18 cellular contexts compared by ENCODE assay signal in the genomic region with DNA sequence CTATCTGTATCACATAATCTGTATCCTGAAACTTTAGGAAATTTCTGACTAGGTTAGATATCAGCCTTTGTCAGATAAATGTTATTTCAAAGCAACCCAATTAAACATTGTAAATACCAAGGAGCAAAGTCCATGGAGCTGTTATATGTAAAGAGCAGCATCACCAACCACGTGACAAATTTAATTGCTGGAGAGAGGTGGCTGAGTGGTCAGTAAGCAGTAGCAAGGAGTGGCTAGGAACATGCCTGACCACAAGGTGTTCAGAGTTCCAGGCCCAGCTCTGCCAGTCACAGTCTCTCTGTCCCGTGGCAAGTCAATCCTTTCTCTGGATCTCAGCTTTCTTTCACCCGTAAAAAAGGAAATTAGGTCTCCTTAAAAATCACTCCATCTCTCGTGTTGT.
DNase-seq lines count a peak whose midpoint lies in the region; ATAC-seq, FAIRE-seq and TF ChIP-seq lines count a peak whose summit lies in the region.
"Had no signal": no experiment of that assay in that cellular context is flagged by ENCODE, and none has a peak within 500 bp of the region (broad histone marks: within the 10 kb centered on the region; RNA-seq: fewer than 3 reads in every experiment).

No MANE protein-coding gene starts in this region.

- H3K27me3 ChIP-seq in Peyer's patch (no peaks in the 10 kb centered on the region), stomach (no peaks in the 10 kb centered on the region), lower lobe of right lung (ENCODE audit: low read depth) (no peaks in the 10 kb centered on the region), A673 (replicated peaks; ENCODE audit: insufficient read depth, low read depth, low read length, poor library complexity) (no peaks in the 10 kb centered on the region)

- BruUV-seq in A673 (replicated peaks; lab: Mats Ljungman, UMichigan) = no TSS peak

- no peaks in the 10 kb centered on the region for H3K9me3 ChIP-seq in Peyer's patch
- no peaks in the 10 kb centered on the region for H3K9me3 ChIP-seq in stomach
- no peaks in the 10 kb centered on the region for H3K9me3 ChIP-seq in lower lobe of right lung
- H3K9me3 ChIP-seq in A673 (ENCODE audit: low read depth, low read length, poor library complexity, severe bottlenecking) = peaks cover 4% of the 10 kb centered on the region

- POLR2A ChIA-PET in A673 (lab: Charles Lee; ENCODE audit: low non-redundant PET) = interaction anchor here (0.6 kb wide), 1 partner anchor 50 kb away, joined by 24 read pairs; no protein-coding TSS in a partner anchor

- H3K36me3 ChIP-seq in Peyer's patch = no peaks in the 10 kb centered on the region
- H3K36me3 ChIP-seq in stomach = peaks cover 0 to 7% (median 5%) of the 10 kb centered on the region in 4 donors
- H3K36me3 ChIP-seq in lower lobe of right lung = peaks cover 6% of the 10 kb centered on the region
- H3K36me3 ChIP-seq in A673 (ENCODE audit: insufficient read depth, low read length, poor library complexity, severe bottlenecking) = peaks cover 2% of the 10 kb centered on the region

- TF ChIP-seq POLR2A in GM12892 (IDR thresholded peaks at IDR 0.05; ENCODE audit: low read depth, low read length) (no peak), Peyer's patch (IDR thresholded peaks at IDR 0.05) (peak; percentile 43 to 61), stomach (IDR thresholded peaks at IDR 0.05) (no peak)

- intact Hi-C loops in stomach (cut with DNase I; ENCODE audit: low total_unique reads) (no loop called here), lower lobe of right lung (cut with DNase I) (no loop called here), A673 (cut with micrococcal nuclease; ENCODE audit: unreplicated experiment) (loop anchor here (5.0 kb wide), 1 partner anchor 97 kb away; no protein-coding TSS in a partner anchor)

- CTCF ChIA-PET in A673 (lab: Charles Lee) = no interaction called here

- no peak for DNase-seq in GM12892 (ENCODE audit: insufficient read length)
- DNase-seq in Peyer's patch = peak in 2 of 3 donors; percentile 57 to 73
- no peak for DNase-seq in left lobe of liver (ENCODE audit: low spot score)
- DNase-seq in stomach = peak; percentile 40
- DNase-seq in NCI-H187 treated with DMSO at 0.1 percent for 48 hours (lab: John Stamatoyannopoulos, UW) = no peak
- DNase-seq in lower lobe of right lung = no peak
- no peak for DNase-seq in A673 (ENCODE audit: low spot score)
- DNase-seq: CD4-positive, alpha-beta T cell; DMS79; GOT3; NCI-H1417; NCI-H2029; NCI-H2171 treated with DMSO at 0.1 percent for 48 hours; NCI-H446 treated with DMSO at 0.1 percent for 48 hours; NK-92 treated with Interleukin-12 subunit alpha and Interleukin-12 subunit beta, amount 100 ng/mL, for 24 hours; OCI-M1; RPMI8226; SIG-M5 had no signal

- TF ChIP-seq CTCF in Peyer's patch (IDR thresholded peaks at IDR 0.05) = peak in 2 of 6 experiments; percentile 19 to 22
- no peak for TF ChIP-seq CTCF in stomach (IDR thresholded peaks at IDR 0.05)
- TF ChIP-seq CTCF in lower lobe of right lung (IDR thresholded peaks at IDR 0.05) = no peak
- no peak for TF ChIP-seq CTCF in A673 (conservative IDR thresholded peaks at IDR 0.05; ENCODE audit: low read depth, low read length)

- no peak for TF ChIP-seq EP300 in stomach (IDR thresholded peaks at IDR 0.05)

- H3K27ac ChIP-seq in Peyer's patch (peak overlapping the region in 3 of 4 donors; percentile 35 to 81 (median 55)), stomach (peak overlapping the region in 4 of 5 donors; percentile 19 to 64 (median 58)), lower lobe of right lung (no peak overlapping the region), A673 (ENCODE audit: low read depth, low read length, poor library complexity, severe bottlenecking) (no peak overlapping the region)

- FAIRE-seq in GM12892 (lab: Jason Lieb, UNC) = peak; percentile 21

- H3K4me3 ChIP-seq in Peyer's patch (no peak overlapping the region), stomach (no peak overlapping the region), lower lobe of right lung (no peak overlapping the region), A673 (ENCODE audit: low read depth, low read length, poor library complexity, severe bottlenecking) (no peak overlapping the region)

- 37 to 62% (median 48%) methylated on average over 4 of the region's 4 CpGs for WGBS in stomach, 5 donors

- ATAC-seq in left lobe of liver (peak; percentile 44), lower lobe of right lung (no peak)

- H3K4me1 ChIP-seq in Peyer's patch = peaks cover 0 to 15% (median 4%) of the 10 kb centered on the region in 4 donors
- H3K4me1 ChIP-seq in stomach = peaks cover 0 to 30% (median 16%) of the 10 kb centered on the region in 4 donors
- H3K4me1 ChIP-seq in lower lobe of right lung = peaks cover 12% of the 10 kb centered on the region
- no peaks in the 10 kb centered on the region for H3K4me1 ChIP-seq in A673 (ENCODE audit: insufficient read depth, low read length, poor library complexity, severe bottlenecking)

Comparison
In these comparisons a context has a peak if more than half of its experiments do, and no peak if none do; other contexts are left out.
1. DNase-seq: peak in Peyer's patch (2 of 3) and stomach (single experiment); none in GM12892 (single experiment), left lobe of liver (single experiment), NCI-H187 treated with DMSO at 0.1 percent for 48 hours (single experiment), lower lobe of right lung (single experiment) and A673 (single experiment).
2. POLR2A ChIP-seq: peak in Peyer's patch (2 of 2); none in GM12892 (single experiment) and stomach (0 of 4).
3. H3K27ac ChIP-seq: peak in Peyer's patch (3 of 4) and stomach (4 of 5); none in lower lobe of right lung (single experiment) and A673 (single experiment).